Comparison of ENCODE assay signal across 23 cellular contexts in the genomic region with DNA sequence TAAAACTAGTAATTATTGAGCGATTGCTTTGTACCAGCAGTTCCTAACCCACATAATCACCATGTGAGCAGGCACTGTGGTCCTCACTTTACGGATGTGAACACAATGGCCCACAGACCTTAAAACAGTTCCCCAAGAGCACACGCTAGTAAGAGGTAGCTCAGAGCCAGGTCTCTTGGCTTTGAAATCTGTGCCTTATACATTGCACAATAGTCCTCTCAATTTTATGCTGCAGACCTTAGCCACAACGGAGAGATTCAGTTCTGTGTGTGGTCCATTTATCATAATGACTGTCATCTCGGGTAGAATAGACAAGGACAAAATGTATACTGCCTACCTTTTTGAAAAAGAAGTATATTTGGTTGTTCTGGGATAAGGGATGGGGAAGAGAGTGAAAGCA.
"Had no signal": no experiment of that assay in that cellular context is flagged by ENCODE, and none has a peak within 500 bp of the region (broad histone marks: within the 10 kb centered on the region; RNA-seq: fewer than 3 reads in every experiment).

No MANE protein-coding gene starts in this region.

- FAIRE-seq: urothelium cell line had no signal

- H3K27me3 ChIP-seq: dorsolateral prefrontal cortex, gastrocnemius medialis, ovary, spleen, tibial nerve, upper lobe of left lung had no signal

- H3K36me3 ChIP-seq: gastrocnemius medialis, lower lobe of right lung, ovary, spleen, thoracic aorta, tibial nerve, upper lobe of left lung had no signal

- H3K4me3 ChIP-seq: dorsolateral prefrontal cortex, gastrocnemius medialis, lower lobe of right lung, ovary, psoas muscle, skin epidermis, spleen, thoracic aorta, tibial nerve, upper lobe of left lung had no signal

- ATAC-seq: esophagus mucosa; naive thymus-derived CD8-positive, alpha-beta T cell; stimulated activated memory B cell treated with anti-CD40 and anti-IgM and Interleukin-4, amounts not matched to agents 10 μg/mL and 1 μg/mL and 100 μg/mL, for 72 hours; stimulated activated naive CD8-positive, alpha-beta T cell treated with anti-CD3 and anti-CD28 coated beads, Interleukin-15, Interleukin-2, amounts not matched to agents 100 U/mL and 50 U/mL, for 24 hours had no signal

- H3K27ac ChIP-seq: dorsolateral prefrontal cortex, epithelial cell of prostate, lower lobe of right lung, ovary, psoas muscle, upper lobe of left lung had no signal

- H3K9me3 ChIP-seq: gastrocnemius medialis, lower lobe of right lung, ovary, psoas muscle, spleen, thoracic aorta, tibial nerve, upper lobe of left lung had no signal

- DNase-seq: cortex of kidney; dorsolateral prefrontal cortex; effector CD4-positive, alpha-beta T cell; head of caudate nucleus; left ventricle myocardium superior; lower lobe of right lung; naive thymus-derived CD8-positive, alpha-beta T cell; occipital lobe; posterior cingulate gyrus; psoas muscle; spleen; stimulated activated CD4-positive, alpha-beta T cell treated with anti-CD3 and anti-CD28 coated beads, Interleukin-4, amount 100 ng/mL, for 4 hours; stimulated activated naive CD8-positive, alpha-beta T cell treated with anti-CD3 and anti-CD28 coated beads, Interleukin-15, Interleukin-2, amounts not matched to agents 100 U/mL and 50 U/mL, for 24 hours; upper lobe of left lung had no signal
